In genomic region chr11:61701298-61701993, GRCh38 we compare ENCODE assay signal across 8 cellular contexts. TPM values are rescaled to one million over a fixed set of nuclear protein-coding genes. Genes with fewer than 3 reads are reported as not detected.
A peak's percentile ranks its signal among the peaks of the same experiment; 100 is the strongest.
DNase-seq lines count a peak whose midpoint lies in the region; ATAC-seq and TF ChIP-seq lines count a peak whose summit lies in the region.

No MANE protein-coding gene starts in this region.

- no peaks in the 10 kb centered on the region for H3K27me3 ChIP-seq in left ventricle myocardium inferior (ENCODE audit: low read depth)

- POLR2A ChIA-PET in HEK293T (lab: Yijun Ruan, JAX): no interaction called here

- TF ChIP-seq CTCF in AG09309 (IDR thresholded peaks at IDR 0.05; ENCODE audit: control insufficient read depth, insufficient read depth, low read depth, low read length, missing control alignments) (peak; percentile 29), left ventricle myocardium inferior (IDR thresholded peaks at IDR 0.05; ENCODE audit: borderline replicate concordance) (peak; percentile 37)

- H3K9me3 ChIP-seq in left ventricle myocardium inferior (replicated peaks): no peaks in the 10 kb centered on the region

- ATAC-seq in GM21528 (IDR thresholded peaks at IDR 0.05; ENCODE audit: low FRiP score, unreplicated experiment) (no peak), GM18870 (IDR thresholded peaks at IDR 0.05; ENCODE audit: unreplicated experiment) (no peak), HG02763 (IDR thresholded peaks at IDR 0.05; ENCODE audit: unreplicated experiment) (no peak)

- CTCF ChIA-PET in HEK293T (lab: Yijun Ruan, JAX): no interaction called here

- no peak overlapping the region for H3K4me3 ChIP-seq in AG09309 (ENCODE audit: control insufficient read depth, low read depth, low read length)
- H3K4me3 ChIP-seq in left ventricle myocardium inferior: no peak overlapping the region

- peaks cover 57% of the 10 kb centered on the region for H3K4me1 ChIP-seq in left ventricle myocardium inferior

- DNase-seq in AG09309 (ENCODE audit: low read depth): no peak
- peak; percentile 63 for DNase-seq in HEK293T (ENCODE audit: extremely low spot score)
- peak; percentile 41 for DNase-seq in SHP77 treated with DMSO at 0.1 percent for 48 hours (lab: John Stamatoyannopoulos, UW)
- DNase-seq in left ventricle myocardium inferior: no peak
- no peak for DNase-seq in stimulated activated CD4-positive, alpha-beta T cell treated with anti-CD3 and anti-CD28 coated beads, Interleukin-1b, Interleukin-23, amount 100 ng/mL, for 48 hours

- no peaks in the 10 kb centered on the region for H3K36me3 ChIP-seq in left ventricle myocardium inferior

- peak overlapping the region; percentile 92 for H3K27ac ChIP-seq in left ventricle myocardium inferior (replicated peaks)

- intact Hi-C loops in left ventricle myocardium inferior (cut with micrococcal nuclease): no loop called here

TF ChIP-seq in HEK293T, 16 proteins besides CTCF, POLR2A, EP300 and RAD21:
- TF ChIP-seq FOXM1 (IDR thresholded peaks at IDR 0.05; ENCODE audit: borderline replicate concordance) (no peak), TARDBP (IDR thresholded peaks at IDR 0.05) (no peak), ELF4 (IDR thresholded peaks at IDR 0.05) (no peak), FOXA1 (IDR thresholded peaks at IDR 0.05) (no peak), NFRKB (IDR thresholded peaks at IDR 0.05) (no peak), BHLHE40 (IDR thresholded peaks at IDR 0.05; ENCODE audit: borderline replicate concordance) (no peak), PKNOX1 (IDR thresholded peaks at IDR 0.05) (no peak), LEF1 (IDR thresholded peaks at IDR 0.05; ENCODE audit: borderline replicate concordance) (no peak), CTBP1 (IDR thresholded peaks at IDR 0.05; ENCODE audit: borderline replicate concordance) (no peak), SP1 (IDR thresholded peaks at IDR 0.05) (no peak), ARNT (IDR thresholded peaks at IDR 0.05) (no peak), L3MBTL2 (conservative IDR thresholded peaks at IDR 0.05) (no peak), ZNF384 (IDR thresholded peaks at IDR 0.05) (no peak), FOXK2 (IDR thresholded peaks at IDR 0.05) (no peak)

RNA-seq across cellular contexts. Expression of gene DAGLA, which starts 21.3 kb away (rescaled TPM):
- 3.2 TPM for total RNA-seq in left ventricle myocardium inferior

RNA-seq across cellular contexts. Expression of gene MYRF, which starts 51.0 kb away (rescaled TPM):
- 0.14 TPM for total RNA-seq in left ventricle myocardium inferior

Comparison
In these comparisons a context has a peak if more than half of its experiments do, and no peak if none do; other contexts are left out.
1. DNase-seq: peak in HEK293T (single experiment) and SHP77 treated with DMSO at 0.1 percent for 48 hours (single experiment); none in AG09309 (single experiment), left ventricle myocardium inferior (single experiment) and stimulated activated CD4-positive, alpha-beta T cell treated with anti-CD3 and anti-CD28 coated beads, Interleukin-1b, Interleukin-23, amount 100 ng/mL, for 48 hours (single experiment).